Comparison of ENCODE assay signal across 1 cellular context in the genomic region with DNA sequence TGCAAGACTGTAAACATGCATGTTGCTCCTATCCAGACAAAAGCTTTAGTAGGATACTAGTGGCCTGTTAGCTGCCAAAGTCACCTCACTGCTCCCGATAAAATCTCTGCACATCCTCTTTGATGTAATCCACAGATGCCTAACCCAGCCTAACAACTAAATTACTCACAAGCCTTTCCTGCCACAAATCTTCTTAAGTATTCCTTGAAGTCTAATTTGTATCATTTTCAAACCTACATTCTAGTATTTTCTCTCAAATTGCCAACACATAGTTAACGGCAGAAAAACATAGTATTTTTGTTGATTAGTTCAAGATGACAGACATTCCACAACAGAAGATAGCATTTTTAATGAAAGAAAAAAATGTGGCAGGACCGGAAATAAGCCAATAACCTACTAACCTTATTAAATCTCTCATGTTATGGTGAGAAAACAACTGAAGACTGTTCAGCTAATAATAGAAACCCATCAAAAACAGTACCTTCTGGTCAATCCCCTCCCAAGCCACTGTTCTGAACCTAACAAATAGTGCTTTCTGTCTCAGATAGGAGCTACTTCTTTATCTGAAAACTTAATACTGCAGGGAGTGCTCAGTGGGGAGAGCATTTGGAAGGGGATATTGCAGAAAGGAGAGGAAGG.
TF ChIP-seq lines count a peak whose summit lies in the region.

A gene with protein sequence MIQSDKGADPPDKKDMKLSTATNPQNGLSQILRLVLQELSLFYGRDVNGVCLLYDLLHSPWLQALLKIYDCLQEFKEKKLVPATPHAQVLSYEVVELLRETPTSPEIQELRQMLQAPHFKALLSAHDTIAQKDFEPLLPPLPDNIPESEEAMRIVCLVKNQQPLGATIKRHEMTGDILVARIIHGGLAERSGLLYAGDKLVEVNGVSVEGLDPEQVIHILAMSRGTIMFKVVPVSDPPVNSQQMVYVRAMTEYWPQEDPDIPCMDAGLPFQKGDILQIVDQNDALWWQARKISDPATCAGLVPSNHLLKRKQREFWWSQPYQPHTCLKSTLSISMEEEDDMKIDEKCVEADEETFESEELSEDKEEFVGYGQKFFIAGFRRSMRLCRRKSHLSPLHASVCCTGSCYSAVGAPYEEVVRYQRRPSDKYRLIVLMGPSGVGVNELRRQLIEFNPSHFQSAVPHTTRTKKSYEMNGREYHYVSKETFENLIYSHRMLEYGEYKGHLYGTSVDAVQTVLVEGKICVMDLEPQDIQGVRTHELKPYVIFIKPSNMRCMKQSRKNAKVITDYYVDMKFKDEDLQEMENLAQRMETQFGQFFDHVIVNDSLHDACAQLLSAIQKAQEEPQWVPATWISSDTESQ (minus strand): TSS at position 57 of the 639 bp plus-strand sequence. CDS start 4,690 bp downstream, outside the sequence.

TF ChIP-seq in A549, 52 proteins besides CTCF, POLR2A, EP300 and RAD21 (continued from another document):
- no peak for TF ChIP-seq CEBPB (IDR thresholded peaks at IDR 0.05)
- no peak for TF ChIP-seq RARB (CRISPR knock-in tag; IDR thresholded peaks at IDR 0.05)
- TF ChIP-seq KDM1A (IDR thresholded peaks at IDR 0.05; ENCODE audit: low read depth), result no peak
- TF ChIP-seq CBX2 (IDR thresholded peaks at IDR 0.05; ENCODE audit: borderline replicate concordance, low read depth), result no peak
- no peak for TF ChIP-seq EHF (CRISPR knock-in tag; IDR thresholded peaks at IDR 0.05)
- TF ChIP-seq KDM5A (IDR thresholded peaks at IDR 0.05), result no peak
- TF ChIP-seq, protein P1, sequence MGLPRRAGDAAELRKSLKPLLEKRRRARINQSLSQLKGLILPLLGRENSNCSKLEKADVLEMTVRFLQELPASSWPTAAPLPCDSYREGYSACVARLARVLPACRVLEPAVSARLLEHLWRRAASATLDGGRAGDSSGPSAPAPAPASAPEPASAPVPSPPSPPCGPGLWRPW (IDR thresholded peaks at IDR 0.05), result no peak
- no peak for TF ChIP-seq ZSCAN20 (CRISPR knock-in tag; IDR thresholded peaks at IDR 0.05)
- no peak for TF ChIP-seq SREBF2 (IDR thresholded peaks at IDR 0.05)
- no peak for TF ChIP-seq ESRRA (IDR thresholded peaks at IDR 0.05; ENCODE audit: borderline replicate concordance, low read length)
- TF ChIP-seq CBX8 (IDR thresholded peaks at IDR 0.05), result no peak
- no peak for TF ChIP-seq HDAC2 (IDR thresholded peaks at IDR 0.05)
- no peak for TF ChIP-seq ZNF302 (CRISPR knock-in tag; IDR thresholded peaks at IDR 0.05)
- TF ChIP-seq, protein P2, sequence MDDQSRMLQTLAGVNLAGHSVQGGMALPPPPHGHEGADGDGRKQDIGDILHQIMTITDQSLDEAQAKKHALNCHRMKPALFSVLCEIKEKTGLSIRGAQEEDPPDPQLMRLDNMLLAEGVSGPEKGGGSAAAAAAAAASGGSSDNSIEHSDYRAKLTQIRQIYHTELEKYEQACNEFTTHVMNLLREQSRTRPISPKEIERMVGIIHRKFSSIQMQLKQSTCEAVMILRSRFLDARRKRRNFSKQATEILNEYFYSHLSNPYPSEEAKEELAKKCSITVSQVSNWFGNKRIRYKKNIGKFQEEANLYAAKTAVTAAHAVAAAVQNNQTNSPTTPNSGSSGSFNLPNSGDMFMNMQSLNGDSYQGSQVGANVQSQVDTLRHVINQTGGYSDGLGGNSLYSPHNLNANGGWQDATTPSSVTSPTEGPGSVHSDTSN (IDR thresholded peaks at IDR 0.05), result no peak
- TF ChIP-seq, protein P3, sequence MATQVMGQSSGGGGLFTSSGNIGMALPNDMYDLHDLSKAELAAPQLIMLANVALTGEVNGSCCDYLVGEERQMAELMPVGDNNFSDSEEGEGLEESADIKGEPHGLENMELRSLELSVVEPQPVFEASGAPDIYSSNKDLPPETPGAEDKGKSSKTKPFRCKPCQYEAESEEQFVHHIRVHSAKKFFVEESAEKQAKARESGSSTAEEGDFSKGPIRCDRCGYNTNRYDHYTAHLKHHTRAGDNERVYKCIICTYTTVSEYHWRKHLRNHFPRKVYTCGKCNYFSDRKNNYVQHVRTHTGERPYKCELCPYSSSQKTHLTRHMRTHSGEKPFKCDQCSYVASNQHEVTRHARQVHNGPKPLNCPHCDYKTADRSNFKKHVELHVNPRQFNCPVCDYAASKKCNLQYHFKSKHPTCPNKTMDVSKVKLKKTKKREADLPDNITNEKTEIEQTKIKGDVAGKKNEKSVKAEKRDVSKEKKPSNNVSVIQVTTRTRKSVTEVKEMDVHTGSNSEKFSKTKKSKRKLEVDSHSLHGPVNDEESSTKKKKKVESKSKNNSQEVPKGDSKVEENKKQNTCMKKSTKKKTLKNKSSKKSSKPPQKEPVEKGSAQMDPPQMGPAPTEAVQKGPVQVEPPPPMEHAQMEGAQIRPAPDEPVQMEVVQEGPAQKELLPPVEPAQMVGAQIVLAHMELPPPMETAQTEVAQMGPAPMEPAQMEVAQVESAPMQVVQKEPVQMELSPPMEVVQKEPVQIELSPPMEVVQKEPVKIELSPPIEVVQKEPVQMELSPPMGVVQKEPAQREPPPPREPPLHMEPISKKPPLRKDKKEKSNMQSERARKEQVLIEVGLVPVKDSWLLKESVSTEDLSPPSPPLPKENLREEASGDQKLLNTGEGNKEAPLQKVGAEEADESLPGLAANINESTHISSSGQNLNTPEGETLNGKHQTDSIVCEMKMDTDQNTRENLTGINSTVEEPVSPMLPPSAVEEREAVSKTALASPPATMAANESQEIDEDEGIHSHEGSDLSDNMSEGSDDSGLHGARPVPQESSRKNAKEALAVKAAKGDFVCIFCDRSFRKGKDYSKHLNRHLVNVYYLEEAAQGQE (IDR thresholded peaks at IDR 0.05), result no peak
- TF ChIP-seq PHF8 (IDR thresholded peaks at IDR 0.05; ENCODE audit: borderline replicate concordance, low read depth), result no peak
- no peak for TF ChIP-seq SMC3 (IDR thresholded peaks at IDR 0.05)
